In the genomic region with DNA sequence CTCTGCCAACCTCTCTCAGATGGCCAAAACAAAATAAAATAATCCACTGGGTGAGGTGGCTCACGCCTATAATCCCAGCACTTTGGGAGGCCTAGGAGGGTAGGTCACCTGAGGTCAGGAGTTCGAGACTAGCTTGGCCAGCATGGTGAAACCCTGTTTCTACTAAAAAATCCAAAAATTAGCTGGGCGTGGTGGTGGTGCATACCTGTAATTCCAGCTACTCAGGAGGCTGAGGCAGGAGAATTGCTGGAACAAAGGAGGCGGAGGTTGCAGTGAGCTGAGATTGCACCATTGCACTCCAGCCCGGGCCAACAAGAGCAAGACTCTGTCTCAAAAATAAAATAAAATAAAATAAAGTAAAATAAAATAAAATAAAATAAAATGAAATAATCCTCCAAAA, we compare ENCODE assay signal across 4 cellular contexts. TPM values are rescaled to one million over a fixed set of nuclear protein-coding genes. Genes with fewer than 3 reads are reported as not detected.
"Had no signal": no experiment of that assay in that cellular context is flagged by ENCODE, and none has a peak within 500 bp of the region (broad histone marks: within the 10 kb centered on the region; RNA-seq: fewer than 3 reads in every experiment).

No MANE protein-coding gene starts in this region.

RNA-seq across cellular contexts. Expression of a gene that starts 2.3 kb away (rescaled TPM):
- total RNA-seq: HepG2, HT-29, HT1080, IMR-90 had no signal
- polyA plus RNA-seq: IMR-90 had no signal
